In genomic region chr1:65042467-65042866, GRCh38 we compare ENCODE assay signal across 32 cellular contexts.
"Had no signal": no experiment of that assay in that cellular context is flagged by ENCODE, and none has a peak within 500 bp of the region (broad histone marks: within the 10 kb centered on the region; RNA-seq: fewer than 3 reads in every experiment).

No MANE protein-coding gene starts in this region.

- H3K4me3 ChIP-seq: body of pancreas, esophagus muscularis mucosa, gastrocnemius medialis, heart left ventricle had no signal

- H3K4me3 Mint-ChIP-seq: activated B cell treated with CpG ODN at 0.5 μM for 24 hours; activated CD4-positive, alpha-beta memory T cell treated with anti-CD3 and anti-CD28 coated beads, Interleukin-2, amount 10 ng/mL, durations not matched to agents 7 days and 5 days; activated CD4-positive, alpha-beta T cell treated with anti-CD3 and anti-CD28 coated beads, Interleukin-2, amount 10 ng/mL, durations not matched to agents 24 days and 14 days; activated naive CD4-positive, alpha-beta T cell treated with anti-CD3 and anti-CD28 coated beads for 36 hours; activated naive CD8-positive, alpha-beta T cell; effector memory CD8-positive, alpha-beta T cell; T-helper 17 cell; T-helper 2 cell treated with Interferon-gamma antibody and Interleukin-4, amounts not matched to agents 5 μg/mL and 100 μg/mL, for 36 hours had no signal

- H3K9me3 ChIP-seq: body of pancreas, esophagus muscularis mucosa, gastrocnemius medialis, heart left ventricle had no signal

- H3K27ac Mint-ChIP-seq: activated B cell treated with CpG ODN at 0.5 μM for 24 hours; activated CD4-positive, alpha-beta memory T cell treated with anti-CD3 and anti-CD28 coated beads, Interleukin-2, amount 10 ng/mL, durations not matched to agents 7 days and 5 days; activated naive CD4-positive, alpha-beta T cell treated with anti-CD3 and anti-CD28 coated beads for 36 hours; activated naive CD8-positive, alpha-beta T cell; activated T-helper 2 cell treated with anti-CD3 and anti-CD28 coated beads, Interferon-gamma antibody, Interleukin-2, Interleukin-4, amounts not matched to agents 10 μg/mL and 5 μg/mL and 100 μg/mL, durations not matched to agents 14 hours and 24 hours and 36 hours; effector memory CD8-positive, alpha-beta T cell; T-helper 17 cell; T-helper 2 cell treated with Interferon-gamma antibody and Interleukin-4, amounts not matched to agents 5 μg/mL and 100 μg/mL, for 36 hours had no signal

- H3K4me1 ChIP-seq: body of pancreas, foreskin keratinocyte had no signal

- H3K27me3 ChIP-seq: body of pancreas, esophagus muscularis mucosa, foreskin keratinocyte, gastrocnemius medialis, heart left ventricle had no signal

- H3K9me3 Mint-ChIP-seq: activated B cell treated with CpG ODN at 0.5 μM for 24 hours; activated CD4-positive, alpha-beta memory T cell treated with anti-CD3 and anti-CD28 coated beads, Interleukin-2, amount 10 ng/mL, durations not matched to agents 7 days and 5 days; activated CD4-positive, alpha-beta T cell treated with anti-CD3 and anti-CD28 coated beads, Interleukin-2, amount 10 ng/mL, durations not matched to agents 24 days and 14 days; activated naive CD4-positive, alpha-beta T cell treated with anti-CD3 and anti-CD28 coated beads for 36 hours; activated T-helper 2 cell treated with anti-CD3 and anti-CD28 coated beads, Interferon-gamma antibody, Interleukin-2, Interleukin-4, amounts not matched to agents 10 μg/mL and 5 μg/mL and 100 μg/mL, durations not matched to agents 14 hours and 24 hours and 36 hours; effector memory CD8-positive, alpha-beta T cell; T-helper 2 cell treated with Interferon-gamma antibody and Interleukin-4, amounts not matched to agents 5 μg/mL and 100 μg/mL, for 36 hours had no signal

- H3K27me3 Mint-ChIP-seq: activated B cell treated with CpG ODN at 0.5 μM for 24 hours; activated CD4-positive, alpha-beta memory T cell treated with anti-CD3 and anti-CD28 coated beads, Interleukin-2, amount 10 ng/mL, durations not matched to agents 7 days and 5 days; activated CD4-positive, alpha-beta T cell treated with anti-CD3 and anti-CD28 coated beads, Interleukin-2, amount 10 ng/mL, durations not matched to agents 24 days and 14 days; activated naive CD8-positive, alpha-beta T cell; effector memory CD8-positive, alpha-beta T cell; T-helper 17 cell had no signal

- H3K27ac ChIP-seq: body of pancreas, esophagus muscularis mucosa, foreskin keratinocyte, heart left ventricle, WERI-Rb-1 had no signal

- H3K36me3 ChIP-seq: gastrocnemius medialis, WERI-Rb-1 had no signal

- DNase-seq: activated B cell treated with CpG ODN at 0.5 μM for 24 hours; activated CD4-positive, alpha-beta memory T cell treated with anti-CD3 and anti-CD28 coated beads, Interleukin-2, amount 10 ng/mL, durations not matched to agents 7 days and 5 days; activated CD4-positive, alpha-beta T cell treated with anti-CD3 and anti-CD28 coated beads, Interleukin-2, amount 10 ng/mL, durations not matched to agents 24 days and 14 days; activated CD4-positive, alpha-beta T cell treated with anti-CD3 and anti-CD28 coated beads, Interleukin-2, amount 50 U/mL, for 4 hours; activated CD8-positive, alpha-beta memory T cell treated with anti-CD3 and anti-CD28 coated beads for 24 hours; activated effector memory CD4-positive, alpha-beta T cell treated with anti-CD3 and anti-CD28 coated beads, Interleukin-2, amount 50 U/mL, for 16 hours; activated naive CD4-positive, alpha-beta T cell treated with anti-CD3 and anti-CD28 coated beads for 36 hours; activated T-cell treated with anti-CD3 and anti-CD28 coated beads, Interleukin-2, amount 50 U/mL, for 1 hour; activated T-cell treated with anti-CD3 and anti-CD28 coated beads, Interleukin-2, amount 50 U/mL, for 48 hours; amygdala; aorta; body of pancreas; caudate nucleus; cortex of kidney; dermis blood vessel endothelial cell; effector CD4-positive, alpha-beta T cell; effector memory CD8-positive, alpha-beta T cell; erythroblast; foreskin keratinocyte; gastrocnemius medialis; glutamatergic neuron; heart left ventricle; T-helper 1 cell; T-helper 17 cell; T1000; WERI-Rb-1 had no signal

- FAIRE-seq: colon had no signal

- ATAC-seq: activated CD4-positive, CD25-positive, alpha-beta regulatory T cell treated with anti-CD3 and anti-CD28 coated beads, Interleukin-2, amount 50 U/mL, for 24 hours; body of pancreas; effector memory CD8-positive, alpha-beta T cell; foreskin keratinocyte; gastrocnemius medialis; heart left ventricle; T-helper 17 cell had no signal
